In genomic region chr3:177597325-177598109, GRCh38 we compare ENCODE assay signal across 9 cellular contexts.
DNase-seq lines count a peak whose midpoint lies in the region; FAIRE-seq and TF ChIP-seq lines count a peak whose summit lies in the region.
"Had no signal": no experiment of that assay in that cellular context is flagged by ENCODE, and none has a peak within 500 bp of the region (broad histone marks: within the 10 kb centered on the region; RNA-seq: fewer than 3 reads in every experiment).

No MANE protein-coding gene starts in this region.

- peak overlapping the region in 15 of 59 donors; percentile 6 to 41 (median 13) for H3K4me3 ChIP-seq in dorsolateral prefrontal cortex

- intact Hi-C loops in dorsolateral prefrontal cortex (cut with DNase I) = no loop called here

- TF ChIP-seq POLR2A in H54 (IDR thresholded peaks at IDR 0.05; ENCODE audit: low read depth, low read length) = no peak

- peak; percentile 30 for FAIRE-seq in H54 (lab: Jason Lieb, UNC)
- no peak for FAIRE-seq in urothelium cell line (lab: Jason Lieb, UNC)
- FAIRE-seq: A204.1 had no signal

- peak overlapping the region; percentile 2 to 91 (median 73) for H3K27ac ChIP-seq in dorsolateral prefrontal cortex

- H3K27me3 ChIP-seq in dorsolateral prefrontal cortex = no peaks in the 10 kb centered on the region

- peak; percentile 49 for DNase-seq in DMS 273 (lab: John Stamatoyannopoulos, UW; ENCODE audit: unreplicated experiment)
- DNase-seq in DMS 273 treated with DMSO at 0.1 percent for 48 hours (lab: John Stamatoyannopoulos, UW) = no peak
- no peak for DNase-seq in H54 (ENCODE audit: insufficient read length, low spot score)
- peak; percentile 99 for DNase-seq in NCI-H1092 treated with DMSO at 0.1 percent for 48 hours (lab: John Stamatoyannopoulos, UW)
- DNase-seq in T-helper 1 cell = peak in 3 of 5 donors; percentile 4 to 73 (median 6)
- peak in 3 of 10 donors; percentile 28 to 63 (median 47) for DNase-seq in dorsolateral prefrontal cortex
- peak; percentile 56 for DNase-seq in middle frontal gyrus (ENCODE audit: extremely low spot score, low spot score)
- DNase-seq in urothelium cell line (ENCODE audit: low spot score) = peak; percentile 44

- TF ChIP-seq CTCF in dorsolateral prefrontal cortex (IDR thresholded peaks at IDR 0.05 in 54 of 56, conservative IDR thresholded peaks at IDR 0.05 in 2 of 56; ENCODE audit: low read depth in 1 of 56, partially characterized antibody in 56 of 56) = no peak

Comparison
In these comparisons a context has a peak if more than half of its experiments do, and no peak if none do; other contexts are left out.
1. DNase-seq: peak in DMS 273 (single experiment), NCI-H1092 treated with DMSO at 0.1 percent for 48 hours (single experiment), T-helper 1 cell (3 of 5), middle frontal gyrus (single experiment) and urothelium cell line (single experiment); none in DMS 273 treated with DMSO at 0.1 percent for 48 hours (single experiment) and H54 (single experiment).